ENCODE assay signal across 8 cellular contexts in genomic region chr18:3447895-3448844, GRCh38. TPM values are rescaled to one million over a fixed set of nuclear protein-coding genes. Genes with fewer than 3 reads are reported as not detected.
A peak's percentile ranks its signal among the peaks of the same experiment; 100 is the strongest.
DNase-seq lines count a peak whose midpoint lies in the region; ATAC-seq and TF ChIP-seq lines count a peak whose summit lies in the region.

No MANE protein-coding gene starts in this region.

- ATAC-seq in GM19395 (IDR thresholded peaks at IDR 0.05; ENCODE audit: unreplicated experiment) (peak; percentile 70), HG03521 (IDR thresholded peaks at IDR 0.05; ENCODE audit: unreplicated experiment) (peak; percentile 64)

- TF ChIP-seq CTCF in C4-2B (conservative IDR thresholded peaks at IDR 0.05) (peak; percentile 29), lower leg skin (IDR thresholded peaks at IDR 0.05) (no peak)

- peak overlapping the region; percentile 94 for H3K27ac ChIP-seq in C4-2B

- WGBS in lower leg skin, 2 donors: 0% methylated on average over 53 to 54 of the region's 63 CpGs

- H3K4me3 ChIP-seq in lower leg skin (ENCODE audit: low read depth, poor library complexity, severe bottlenecking): peak overlapping the region; percentile 51

- DNase-seq in NCI-H526 treated with DMSO at 0.1 percent for 48 hours (lab: John Stamatoyannopoulos, UW) (peak; percentile 92), dermis microvascular lymphatic vessel endothelial cell (ENCODE audit: low read depth in 2 of 2) (peak; percentile 87 to 99), lower leg skin (ENCODE audit: low spot score in 2 of 2) (peak; percentile 94 to 99)
- peak; percentile 57 to 72 for DNase-seq in activated CD4-positive, alpha-beta T cell treated with anti-CD3 and anti-CD28 coated beads, Interleukin-2, amount 50 U/mL, for 24 hours (ENCODE audit: low read depth in 1 of 2, low spot score in 1 of 2)
- peak; percentile 63 to 65 for DNase-seq in stimulated activated CD4-positive, alpha-beta T cell treated with anti-CD3 and anti-CD28 coated beads, Interleukin-4, amount 100 ng/mL, for 4 hours

- TF ChIP-seq POLR2A in lower leg skin (IDR thresholded peaks at IDR 0.05): peak in 1 of 2 donors; percentile 12

- intact Hi-C loops in lower leg skin (cut with DNase I; ENCODE audit: low total_unique reads): loop anchor here (10.0 kb wide), 1 partner anchor 173 kb away; no protein-coding TSS in a partner anchor

RNA-seq across cellular contexts. Expression of gene TGIF1, which starts 1.8 kb away (rescaled TPM):
- total RNA-seq in dermis microvascular lymphatic vessel endothelial cell (105 and 142 TPM in 2 replicates), lower leg skin (100 to 1,000 TPM in 2 of 4 donors, 10 to 100 TPM in 2; 87.5 to 114 (median 106) TPM)

Comparison
In these comparisons a context has a peak if more than half of its experiments do, and no peak if none do; other contexts are left out.
1. Peak in every context shown above with its lines: DNase-seq, ATAC-seq, H3K4me3 ChIP-seq and H3K27ac ChIP-seq.